In genomic region chr9:70060883-70061507, GRCh38 we compare ENCODE assay signal across 9 cellular contexts.
A peak's percentile ranks its signal among the peaks of the same experiment; 100 is the strongest.
DNase-seq lines count a peak whose midpoint lies in the region; ATAC-seq lines count a peak whose summit lies in the region.
"Had no signal": no experiment of that assay in that cellular context is flagged by ENCODE, and none has a peak within 500 bp of the region (broad histone marks: within the 10 kb centered on the region; RNA-seq: fewer than 3 reads in every experiment).

No MANE protein-coding gene starts in this region.

- ATAC-seq in HG02840 (IDR thresholded peaks at IDR 0.05; ENCODE audit: low FRiP score, unreplicated experiment) (peak; percentile 65), HG03575 (IDR thresholded peaks at IDR 0.05; ENCODE audit: extremely low read depth, insufficient number of reproducible peaks, low FRiP score, unreplicated experiment) (peak; percentile 97)
- peak; percentile 91 for ATAC-seq in stimulated activated memory B cell treated with anti-CD40 and anti-IgM and Interleukin-4, amounts not matched to agents 10 μg/mL and 1 μg/mL and 100 μg/mL, for 72 hours

- H3K4me1 Mint-ChIP-seq in stimulated activated memory B cell treated with anti-CD40 and anti-IgM and Interleukin-4, amounts not matched to agents 10 μg/mL and 1 μg/mL and 100 μg/mL, for 72 hours, result peaks cover 12% of the 10 kb centered on the region

- no peaks in the 10 kb centered on the region for H3K9me3 Mint-ChIP-seq in stimulated activated memory B cell treated with anti-CD40 and anti-IgM and Interleukin-4, amounts not matched to agents 10 μg/mL and 1 μg/mL and 100 μg/mL, for 72 hours

- peak; percentile 5 for DNase-seq in NOMO-1 treated with DMSO at 0.1 percent for 48 hours (lab: John Stamatoyannopoulos, UW; ENCODE audit: unreplicated experiment)
- DNase-seq in NOMO-1 treated with dmso at 0.1 percent for 144 hours (lab: John Stamatoyannopoulos, UW; ENCODE audit: unreplicated experiment), result no peak
- DNase-seq in OCI-M1 (lab: John Stamatoyannopoulos, UW), result no peak
- no peak for DNase-seq in NCI-H2196 (lab: John Stamatoyannopoulos, UW; ENCODE audit: unreplicated experiment)
- no peak for DNase-seq in hepatic stellate cell (ENCODE audit: low spot score)
- DNase-seq: NCI-H2029 had no signal

- peaks cover 6% of the 10 kb centered on the region for H3K27me3 Mint-ChIP-seq in stimulated activated memory B cell treated with anti-CD40 and anti-IgM and Interleukin-4, amounts not matched to agents 10 μg/mL and 1 μg/mL and 100 μg/mL, for 72 hours

- H3K27ac Mint-ChIP-seq in stimulated activated memory B cell treated with anti-CD40 and anti-IgM and Interleukin-4, amounts not matched to agents 10 μg/mL and 1 μg/mL and 100 μg/mL, for 72 hours, result no peak overlapping the region

- no peak overlapping the region for H3K4me3 Mint-ChIP-seq in stimulated activated memory B cell treated with anti-CD40 and anti-IgM and Interleukin-4, amounts not matched to agents 10 μg/mL and 1 μg/mL and 100 μg/mL, for 72 hours

- H3K36me3 Mint-ChIP-seq in stimulated activated memory B cell treated with anti-CD40 and anti-IgM and Interleukin-4, amounts not matched to agents 10 μg/mL and 1 μg/mL and 100 μg/mL, for 72 hours, result no peaks in the 10 kb centered on the region
